In the genomic region with DNA sequence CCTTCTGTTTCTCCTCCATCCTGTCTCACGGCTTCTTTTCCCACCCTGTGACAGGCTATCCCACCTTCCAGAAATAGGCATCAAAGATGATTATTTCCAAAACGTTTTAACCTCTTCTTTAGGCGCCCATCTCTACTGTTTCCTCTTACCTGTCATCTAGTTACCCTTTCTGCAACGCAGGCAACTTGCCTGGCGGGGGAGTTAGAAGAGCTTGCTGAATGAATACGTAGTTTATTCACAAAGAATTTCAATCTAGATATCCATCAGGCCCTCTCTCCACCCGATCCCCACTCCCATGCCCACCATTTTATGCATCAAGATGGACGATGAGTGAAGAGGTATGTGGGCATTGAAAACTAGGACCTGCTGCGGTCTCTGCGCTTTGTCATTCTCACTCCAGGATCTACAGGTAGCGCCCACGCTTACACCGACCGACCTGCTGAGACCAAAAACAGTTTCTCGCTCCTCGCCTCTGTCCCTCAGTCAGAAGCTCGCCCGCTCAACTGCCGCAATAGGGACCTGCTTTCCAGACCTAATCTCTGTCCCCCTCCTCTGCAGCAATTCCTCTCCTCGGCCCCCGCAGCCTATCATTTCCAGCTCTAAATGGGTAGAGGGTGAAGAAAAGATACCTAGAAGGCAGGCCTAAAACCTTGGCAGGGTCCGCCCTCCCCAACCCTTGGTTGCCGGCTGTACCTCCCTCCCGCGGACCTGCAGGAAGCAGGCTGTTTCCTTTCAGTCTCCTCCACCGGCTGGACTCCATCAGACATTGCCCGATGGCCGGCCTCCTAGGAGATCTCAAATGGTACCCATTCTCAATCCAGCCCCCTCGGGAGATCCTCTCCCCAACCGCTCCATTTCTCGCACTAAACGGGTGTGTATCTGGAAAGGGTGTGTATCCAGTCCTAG, we compare ENCODE assay signal across 1 cellular context.
TF ChIP-seq lines count a peak whose summit lies in the region.

No MANE protein-coding gene starts in this region.

TF ChIP-seq in H1, 55 proteins besides CTCF, POLR2A, EP300 and RAD21:
- TF ChIP-seq PHF8 (conservative IDR thresholded peaks at IDR 0.05; ENCODE audit: low read depth, low read length) (no peak), TEAD4 (IDR thresholded peaks at IDR 0.05; ENCODE audit: low read depth, low read length) (no peak), EGR1 (IDR thresholded peaks at IDR 0.05; ENCODE audit: borderline replicate concordance, low read depth, low read length) (no peak), KDM1A (IDR thresholded peaks at IDR 0.05; ENCODE audit: borderline replicate concordance, low read length) (no peak), CBX5 (IDR thresholded peaks at IDR 0.05; ENCODE audit: low read depth, low read length) (no peak), GTF2F1 (IDR thresholded peaks at IDR 0.05; ENCODE audit: borderline replicate concordance, low read depth, low read length) (no peak)
- TF ChIP-seq, protein P1, sequence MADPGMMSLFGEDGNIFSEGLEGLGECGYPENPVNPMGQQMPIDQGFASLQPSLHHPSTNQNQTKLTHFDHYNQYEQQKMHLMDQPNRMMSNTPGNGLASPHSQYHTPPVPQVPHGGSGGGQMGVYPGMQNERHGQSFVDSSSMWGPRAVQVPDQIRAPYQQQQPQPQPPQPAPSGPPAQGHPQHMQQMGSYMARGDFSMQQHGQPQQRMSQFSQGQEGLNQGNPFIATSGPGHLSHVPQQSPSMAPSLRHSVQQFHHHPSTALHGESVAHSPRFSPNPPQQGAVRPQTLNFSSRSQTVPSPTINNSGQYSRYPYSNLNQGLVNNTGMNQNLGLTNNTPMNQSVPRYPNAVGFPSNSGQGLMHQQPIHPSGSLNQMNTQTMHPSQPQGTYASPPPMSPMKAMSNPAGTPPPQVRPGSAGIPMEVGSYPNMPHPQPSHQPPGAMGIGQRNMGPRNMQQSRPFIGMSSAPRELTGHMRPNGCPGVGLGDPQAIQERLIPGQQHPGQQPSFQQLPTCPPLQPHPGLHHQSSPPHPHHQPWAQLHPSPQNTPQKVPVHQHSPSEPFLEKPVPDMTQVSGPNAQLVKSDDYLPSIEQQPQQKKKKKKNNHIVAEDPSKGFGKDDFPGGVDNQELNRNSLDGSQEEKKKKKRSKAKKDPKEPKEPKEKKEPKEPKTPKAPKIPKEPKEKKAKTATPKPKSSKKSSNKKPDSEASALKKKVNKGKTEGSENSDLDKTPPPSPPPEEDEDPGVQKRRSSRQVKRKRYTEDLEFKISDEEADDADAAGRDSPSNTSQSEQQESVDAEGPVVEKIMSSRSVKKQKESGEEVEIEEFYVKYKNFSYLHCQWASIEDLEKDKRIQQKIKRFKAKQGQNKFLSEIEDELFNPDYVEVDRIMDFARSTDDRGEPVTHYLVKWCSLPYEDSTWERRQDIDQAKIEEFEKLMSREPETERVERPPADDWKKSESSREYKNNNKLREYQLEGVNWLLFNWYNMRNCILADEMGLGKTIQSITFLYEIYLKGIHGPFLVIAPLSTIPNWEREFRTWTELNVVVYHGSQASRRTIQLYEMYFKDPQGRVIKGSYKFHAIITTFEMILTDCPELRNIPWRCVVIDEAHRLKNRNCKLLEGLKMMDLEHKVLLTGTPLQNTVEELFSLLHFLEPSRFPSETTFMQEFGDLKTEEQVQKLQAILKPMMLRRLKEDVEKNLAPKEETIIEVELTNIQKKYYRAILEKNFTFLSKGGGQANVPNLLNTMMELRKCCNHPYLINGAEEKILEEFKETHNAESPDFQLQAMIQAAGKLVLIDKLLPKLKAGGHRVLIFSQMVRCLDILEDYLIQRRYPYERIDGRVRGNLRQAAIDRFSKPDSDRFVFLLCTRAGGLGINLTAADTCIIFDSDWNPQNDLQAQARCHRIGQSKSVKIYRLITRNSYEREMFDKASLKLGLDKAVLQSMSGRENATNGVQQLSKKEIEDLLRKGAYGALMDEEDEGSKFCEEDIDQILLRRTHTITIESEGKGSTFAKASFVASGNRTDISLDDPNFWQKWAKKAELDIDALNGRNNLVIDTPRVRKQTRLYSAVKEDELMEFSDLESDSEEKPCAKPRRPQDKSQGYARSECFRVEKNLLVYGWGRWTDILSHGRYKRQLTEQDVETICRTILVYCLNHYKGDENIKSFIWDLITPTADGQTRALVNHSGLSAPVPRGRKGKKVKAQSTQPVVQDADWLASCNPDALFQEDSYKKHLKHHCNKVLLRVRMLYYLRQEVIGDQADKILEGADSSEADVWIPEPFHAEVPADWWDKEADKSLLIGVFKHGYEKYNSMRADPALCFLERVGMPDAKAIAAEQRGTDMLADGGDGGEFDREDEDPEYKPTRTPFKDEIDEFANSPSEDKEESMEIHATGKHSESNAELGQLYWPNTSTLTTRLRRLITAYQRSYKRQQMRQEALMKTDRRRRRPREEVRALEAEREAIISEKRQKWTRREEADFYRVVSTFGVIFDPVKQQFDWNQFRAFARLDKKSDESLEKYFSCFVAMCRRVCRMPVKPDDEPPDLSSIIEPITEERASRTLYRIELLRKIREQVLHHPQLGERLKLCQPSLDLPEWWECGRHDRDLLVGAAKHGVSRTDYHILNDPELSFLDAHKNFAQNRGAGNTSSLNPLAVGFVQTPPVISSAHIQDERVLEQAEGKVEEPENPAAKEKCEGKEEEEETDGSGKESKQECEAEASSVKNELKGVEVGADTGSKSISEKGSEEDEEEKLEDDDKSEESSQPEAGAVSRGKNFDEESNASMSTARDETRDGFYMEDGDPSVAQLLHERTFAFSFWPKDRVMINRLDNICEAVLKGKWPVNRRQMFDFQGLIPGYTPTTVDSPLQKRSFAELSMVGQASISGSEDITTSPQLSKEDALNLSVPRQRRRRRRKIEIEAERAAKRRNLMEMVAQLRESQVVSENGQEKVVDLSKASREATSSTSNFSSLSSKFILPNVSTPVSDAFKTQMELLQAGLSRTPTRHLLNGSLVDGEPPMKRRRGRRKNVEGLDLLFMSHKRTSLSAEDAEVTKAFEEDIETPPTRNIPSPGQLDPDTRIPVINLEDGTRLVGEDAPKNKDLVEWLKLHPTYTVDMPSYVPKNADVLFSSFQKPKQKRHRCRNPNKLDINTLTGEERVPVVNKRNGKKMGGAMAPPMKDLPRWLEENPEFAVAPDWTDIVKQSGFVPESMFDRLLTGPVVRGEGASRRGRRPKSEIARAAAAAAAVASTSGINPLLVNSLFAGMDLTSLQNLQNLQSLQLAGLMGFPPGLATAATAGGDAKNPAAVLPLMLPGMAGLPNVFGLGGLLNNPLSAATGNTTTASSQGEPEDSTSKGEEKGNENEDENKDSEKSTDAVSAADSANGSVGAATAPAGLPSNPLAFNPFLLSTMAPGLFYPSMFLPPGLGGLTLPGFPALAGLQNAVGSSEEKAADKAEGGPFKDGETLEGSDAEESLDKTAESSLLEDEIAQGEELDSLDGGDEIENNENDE (IDR thresholded peaks at IDR 0.05; ENCODE audit: insufficient replicate concordance, low read length) = no peak
- TF ChIP-seq, protein P2, sequence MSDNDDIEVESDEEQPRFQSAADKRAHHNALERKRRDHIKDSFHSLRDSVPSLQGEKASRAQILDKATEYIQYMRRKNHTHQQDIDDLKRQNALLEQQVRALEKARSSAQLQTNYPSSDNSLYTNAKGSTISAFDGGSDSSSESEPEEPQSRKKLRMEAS (IDR thresholded peaks at IDR 0.05) = no peak
TF ChIP-seq in H1: peak in this region for 0.
